In the genomic region with DNA sequence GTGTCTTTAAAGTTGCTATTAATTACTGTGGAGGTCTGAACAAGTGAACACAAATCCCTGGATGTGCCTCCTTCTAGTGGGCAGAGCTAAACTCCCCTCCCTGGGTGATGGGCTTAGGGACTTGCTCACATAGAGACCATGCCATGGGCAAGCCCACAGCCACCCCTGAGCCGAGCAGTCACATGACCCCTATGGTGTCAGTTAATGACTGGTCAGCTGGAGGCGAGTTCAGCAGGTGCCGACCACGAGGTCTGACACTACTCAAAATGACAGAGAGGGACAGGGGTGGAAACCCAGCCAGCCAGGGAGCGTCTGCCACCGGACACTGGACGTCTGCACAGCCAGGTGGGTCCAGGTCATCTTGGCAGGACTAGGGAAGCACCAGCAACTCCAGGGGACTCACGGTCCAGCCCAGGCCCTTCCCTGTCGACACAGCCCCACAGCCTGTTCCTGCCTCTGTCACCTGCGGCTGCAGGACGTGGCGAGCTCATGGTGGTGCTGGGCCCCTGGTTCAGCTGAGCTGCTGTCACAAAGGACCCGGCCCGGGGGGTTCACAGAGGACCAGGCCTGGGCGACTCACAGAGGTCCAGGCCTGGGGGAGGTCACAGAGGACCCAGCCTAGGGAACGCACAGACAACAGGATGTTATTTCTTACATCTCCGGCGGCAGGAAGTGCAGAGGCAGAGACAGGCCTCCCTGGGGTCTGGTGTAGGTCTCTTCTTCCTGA, we compare ENCODE assay signal across 12 cellular contexts.
"Had no signal": no experiment of that assay in that cellular context is flagged by ENCODE, and none has a peak within 500 bp of the region (broad histone marks: within the 10 kb centered on the region; RNA-seq: fewer than 3 reads in every experiment).

No MANE protein-coding gene starts in this region.

- H3K4me1 Mint-ChIP-seq: activated naive CD8-positive, alpha-beta T cell treated with anti-CD3 and anti-CD28 coated beads, Interleukin-2, amount 50 U/mL, for 24 hours; mesothelial cell of epicardium; stimulated activated memory B cell treated with anti-CD40 and anti-IgM and Interleukin-4, amounts not matched to agents 10 μg/mL and 1 μg/mL and 100 μg/mL, for 72 hours had no signal

- DNase-seq: activated CD4-positive, CD25-positive, alpha-beta regulatory T cell treated with anti-CD3 and anti-CD28 coated beads, Interleukin-2, amount 50 U/mL, for 72 hours; activated naive CD8-positive, alpha-beta T cell treated with anti-CD3 and anti-CD28 coated beads, Interleukin-2, amount 50 U/mL, for 24 hours; activated T-cell treated with anti-CD3 and anti-CD28 coated beads, Interleukin-2, amount 50 U/mL, for 72 hours; cerebellar nuclear complex; effector memory CD4-positive, alpha-beta T cell; left colon; lower lobe of right lung; right lobe of liver; T-helper 9 cell had no signal

- H3K36me3 Mint-ChIP-seq: mesothelial cell of epicardium; stimulated activated memory B cell treated with anti-CD40 and anti-IgM and Interleukin-4, amounts not matched to agents 10 μg/mL and 1 μg/mL and 100 μg/mL, for 72 hours had no signal

- ATAC-seq: activated naive CD8-positive, alpha-beta T cell treated with anti-CD3 and anti-CD28 coated beads, Interleukin-2, amount 50 U/mL, for 24 hours; activated T-cell treated with anti-CD3 and anti-CD28 coated beads, Interleukin-2, amount 50 U/mL, for 72 hours; left colon; right lobe of liver had no signal

- H3K9me3 Mint-ChIP-seq: dendritic cell treated with granulocyte-macrophage colony-stimulating factor and Interleukin-4, amounts not matched to agents 40 ng/mL and 50 ng/mL, for 4 days had no signal

- H3K4me3 Mint-ChIP-seq: activated naive CD8-positive, alpha-beta T cell treated with anti-CD3 and anti-CD28 coated beads, Interleukin-2, amount 50 U/mL, for 24 hours; activated T-cell treated with anti-CD3 and anti-CD28 coated beads, Interleukin-2, amount 50 U/mL, for 72 hours; dendritic cell treated with granulocyte-macrophage colony-stimulating factor and Interleukin-4, amounts not matched to agents 40 ng/mL and 50 ng/mL, for 4 days; mesothelial cell of epicardium; stimulated activated memory B cell treated with anti-CD40 and anti-IgM and Interleukin-4, amounts not matched to agents 10 μg/mL and 1 μg/mL and 100 μg/mL, for 72 hours had no signal

- H3K27ac Mint-ChIP-seq: activated naive CD8-positive, alpha-beta T cell treated with anti-CD3 and anti-CD28 coated beads, Interleukin-2, amount 50 U/mL, for 24 hours; activated T-cell treated with anti-CD3 and anti-CD28 coated beads, Interleukin-2, amount 50 U/mL, for 72 hours; dendritic cell treated with granulocyte-macrophage colony-stimulating factor and Interleukin-4, amounts not matched to agents 40 ng/mL and 50 ng/mL, for 4 days; mesothelial cell of epicardium; stimulated activated memory B cell treated with anti-CD40 and anti-IgM and Interleukin-4, amounts not matched to agents 10 μg/mL and 1 μg/mL and 100 μg/mL, for 72 hours had no signal
